23 cellular contexts compared by ENCODE assay signal in the genomic region with DNA sequence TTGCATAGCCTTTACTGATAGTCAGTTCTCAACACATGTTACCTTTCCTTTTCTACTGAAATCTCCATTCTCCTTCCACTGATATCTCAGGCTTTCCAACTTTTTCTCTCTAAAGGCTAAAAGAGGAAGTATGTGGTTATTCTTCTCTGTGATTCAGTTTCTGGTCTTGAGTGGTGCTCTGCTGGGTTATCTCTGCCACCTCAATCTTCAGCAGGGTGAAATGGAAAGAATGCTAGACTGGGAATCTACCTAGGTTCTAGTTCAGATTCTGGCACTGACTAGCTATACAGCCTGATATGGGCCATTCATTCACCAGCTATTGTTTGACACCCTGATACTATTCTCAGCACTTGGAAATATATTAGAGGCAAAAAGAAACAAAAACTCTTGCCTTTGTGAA.
DNase-seq lines count a peak whose midpoint lies in the region; ATAC-seq and TF ChIP-seq lines count a peak whose summit lies in the region.
"Had no signal": no experiment of that assay in that cellular context is flagged by ENCODE, and none has a peak within 500 bp of the region (broad histone marks: within the 10 kb centered on the region; RNA-seq: fewer than 3 reads in every experiment).

No MANE protein-coding gene starts in this region.

- POLR2A ChIA-PET in CD8-positive, alpha-beta memory T cell (lab: Charles Lee) = no interaction called here

- DNase-seq in NCI-H82 (lab: John Stamatoyannopoulos, UW) = no peak
- no peak for DNase-seq in substantia nigra (lab: John Stamatoyannopoulos, UW)
- no peak for DNase-seq in CD8-positive, alpha-beta memory T cell
- DNase-seq in right atrium auricular region (ENCODE audit: low spot score) = no peak
- DNase-seq: activated CD4-positive, alpha-beta T cell treated with anti-CD3 and anti-CD28 coated beads for 4 hours; brain microvascular endothelial cell; DND-41; H9; lower lobe of right lung; naive B cell; NCI-H1105 treated with DMSO at 0.1 percent for 48 hours; SHP77 treated with DMSO at 0.1 percent for 48 hours; spleen; stimulated activated naive CD4-positive, alpha-beta T cell treated with Interleukin-2 at 50 U/mL for 16 hours; T-helper 2 cell; upper lobe of left lung had no signal

- no peaks in the 10 kb centered on the region for H3K4me1 ChIP-seq in CD8-positive, alpha-beta memory T cell (ENCODE audit: insufficient read depth, low read length)
- H3K4me1 ChIP-seq in right atrium auricular region = no peaks in the 10 kb centered on the region
- H3K4me1 ChIP-seq: lower lobe of right lung, prostate gland, spleen, upper lobe of left lung had no signal

- no peaks in the 10 kb centered on the region for H3K9me3 ChIP-seq in CD8-positive, alpha-beta memory T cell (ENCODE audit: low read length)
- no peaks in the 10 kb centered on the region for H3K9me3 ChIP-seq in right atrium auricular region
- H3K9me3 ChIP-seq: lower lobe of right lung, prostate gland, spleen, upper lobe of left lung had no signal

- CTCF ChIA-PET in CD8-positive, alpha-beta memory T cell (lab: Charles Lee) = no interaction called here

- H3K27me3 ChIP-seq in CD8-positive, alpha-beta memory T cell (ENCODE audit: insufficient read depth, low read length, poor library complexity, severe bottlenecking) = no peaks in the 10 kb centered on the region
- no peaks in the 10 kb centered on the region for H3K27me3 ChIP-seq in right atrium auricular region
- H3K27me3 ChIP-seq: brain microvascular endothelial cell, spleen, upper lobe of left lung had no signal

- no peak for TF ChIP-seq CTCF in right atrium auricular region (IDR thresholded peaks at IDR 0.05)

- ATAC-seq in GM18498 (IDR thresholded peaks at IDR 0.05; ENCODE audit: unreplicated experiment) = peak; percentile 66
- ATAC-seq in GM21360 (IDR thresholded peaks at IDR 0.05; ENCODE audit: unreplicated experiment) = peak; percentile 75
- ATAC-seq in HG02678 (IDR thresholded peaks at IDR 0.05; ENCODE audit: unreplicated experiment) = peak; percentile 62
- peak; percentile 47 for ATAC-seq in HG03280 (IDR thresholded peaks at IDR 0.05; ENCODE audit: unreplicated experiment)
- ATAC-seq: activated naive CD4-positive, alpha-beta T cell treated with anti-CD3 and anti-CD28 coated beads, Interleukin-2, amount 50 U/mL, for 72 hours; lower lobe of right lung had no signal

- H3K27ac Mint-ChIP-seq in CD8-positive, alpha-beta memory T cell = no peak overlapping the region
- H3K27ac Mint-ChIP-seq: activated naive CD4-positive, alpha-beta T cell treated with anti-CD3 and anti-CD28 coated beads, Interleukin-2, amount 50 U/mL, for 72 hours; dendritic cell treated with granulocyte-macrophage colony-stimulating factor and Interleukin-4, amounts not matched to agents 40 ng/mL and 50 ng/mL, for 4 days; H9; naive B cell had no signal

- H3K4me1 Mint-ChIP-seq in CD8-positive, alpha-beta memory T cell = no peaks in the 10 kb centered on the region
- H3K4me1 Mint-ChIP-seq: naive B cell had no signal

- peaks cover 0 to 3% (median 0%) of the 10 kb centered on the region in 5 donors for H3K9me3 Mint-ChIP-seq in CD8-positive, alpha-beta memory T cell

- no peak overlapping the region for H3K4me3 ChIP-seq in CD8-positive, alpha-beta memory T cell (ENCODE audit: low read length)
- H3K4me3 ChIP-seq in right atrium auricular region = no peak overlapping the region
- H3K4me3 ChIP-seq: lower lobe of right lung, prostate gland, spleen, upper lobe of left lung had no signal

- H3K27me3 Mint-ChIP-seq in CD8-positive, alpha-beta memory T cell = peaks cover 0 to 2% of the 10 kb centered on the region in 2 donors
- H3K27me3 Mint-ChIP-seq: dendritic cell treated with granulocyte-macrophage colony-stimulating factor and Interleukin-4, amounts not matched to agents 40 ng/mL and 50 ng/mL, for 4 days; naive B cell had no signal

- no peak overlapping the region for H3K4me3 Mint-ChIP-seq in CD8-positive, alpha-beta memory T cell
- H3K4me3 Mint-ChIP-seq: dendritic cell treated with granulocyte-macrophage colony-stimulating factor and Interleukin-4, amounts not matched to agents 40 ng/mL and 50 ng/mL, for 4 days; H9; naive B cell had no signal

- no peaks in the 10 kb centered on the region for H3K36me3 Mint-ChIP-seq in CD8-positive, alpha-beta memory T cell
- H3K36me3 Mint-ChIP-seq: activated naive CD4-positive, alpha-beta T cell treated with anti-CD3 and anti-CD28 coated beads, Interleukin-2, amount 50 U/mL, for 72 hours; naive B cell had no signal

- H3K27ac ChIP-seq in substantia nigra (ENCODE audit: low read depth, low read length, poor library complexity, severe bottlenecking) (no peak overlapping the region), right atrium auricular region (no peak overlapping the region)
- no peak overlapping the region for H3K27ac ChIP-seq in CD8-positive, alpha-beta memory T cell (ENCODE audit: low read depth, low read length)
- H3K27ac ChIP-seq: brain microvascular endothelial cell, lower lobe of right lung, prostate gland, spleen, upper lobe of left lung had no signal

- no peaks in the 10 kb centered on the region for H3K36me3 ChIP-seq in CD8-positive, alpha-beta memory T cell (ENCODE audit: insufficient read depth, low read length)
- no peaks in the 10 kb centered on the region for H3K36me3 ChIP-seq in right atrium auricular region
- H3K36me3 ChIP-seq: brain microvascular endothelial cell, lower lobe of right lung, prostate gland, spleen, upper lobe of left lung had no signal
